Comparison of ENCODE assay signal across 19 cellular contexts in the genomic region with DNA sequence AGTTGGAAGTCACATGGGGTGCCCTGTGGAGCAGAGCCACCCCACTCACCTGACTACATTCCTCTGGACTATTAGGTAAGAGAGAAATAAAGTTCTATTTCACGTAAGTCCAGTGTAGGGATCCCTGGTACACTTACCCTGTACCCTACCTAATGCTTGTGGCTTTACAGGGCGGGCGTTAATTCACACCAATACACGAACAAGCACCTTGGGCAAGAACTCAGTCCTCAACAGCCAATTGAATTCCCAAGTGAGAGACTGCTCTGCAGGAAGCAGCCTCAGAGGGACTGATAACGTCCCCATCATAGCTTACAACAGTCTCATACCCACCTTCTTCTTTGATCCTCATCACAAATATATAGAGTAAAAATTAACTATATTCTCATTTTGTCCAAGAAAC.
DNase-seq lines count a peak whose midpoint lies in the region; ATAC-seq, FAIRE-seq and TF ChIP-seq lines count a peak whose summit lies in the region.
"Had no signal": no experiment of that assay in that cellular context is flagged by ENCODE, and none has a peak within 500 bp of the region (broad histone marks: within the 10 kb centered on the region; RNA-seq: fewer than 3 reads in every experiment).

No MANE protein-coding gene starts in this region.

- peaks cover 7% of the 10 kb centered on the region; the same call in 2 of the 3 replicates for H3K4me1 Mint-ChIP-seq in GM23338
- H3K4me1 Mint-ChIP-seq in T-helper 17 cell: no peaks in the 10 kb centered on the region
- H3K4me1 Mint-ChIP-seq in Calu3 (ENCODE audit: low read depth, unreplicated experiment): no peaks in the 10 kb centered on the region
- H3K4me1 Mint-ChIP-seq: CD14-positive monocyte; CD4-positive, alpha-beta memory T cell had no signal

- H3K27me3 ChIP-seq in GM23338 (ENCODE audit: insufficient read depth) (no peaks in the 10 kb centered on the region), H1 (replicated peaks in 1 of 4; ENCODE audit: control insufficient read depth in 3 of 4, extremely low read depth in 1 of 4, insufficient read depth in 3 of 4, low read length in 3 of 4) (no peaks in the 10 kb centered on the region), mesenchymal stem cell (ENCODE audit: control insufficient read depth in 1 of 2, insufficient read depth in 1 of 2, low read length in 2 of 2) (no peaks in the 10 kb centered on the region), neuronal stem cell (ENCODE audit: control insufficient read depth in 3 of 3, insufficient read depth in 3 of 3, low read depth in 1 of 3, low read length in 3 of 3) (no peaks in the 10 kb centered on the region)
- H3K27me3 ChIP-seq: BLaER1 had no signal

- H2BK12ac ChIP-seq in H1 (ENCODE audit: low read depth, low read length) (no peak overlapping the region), mesenchymal stem cell (ENCODE audit: low read length in 2 of 2) (no peak overlapping the region), neuronal stem cell (ENCODE audit: low read length) (no peak overlapping the region)

- H3K9ac ChIP-seq in H1 (replicated peaks in 1 of 4; ENCODE audit: extremely low read depth in 1 of 4, low read depth in 3 of 4, low read length in 3 of 4) (no peak overlapping the region), mesenchymal stem cell (ENCODE audit: low read length) (no peak overlapping the region), neuronal stem cell (ENCODE audit: low read depth, low read length, poor library complexity) (no peak overlapping the region)
- H3K9ac ChIP-seq: BLaER1, GM23248 had no signal

- no TSS peak for BruUV-seq in Calu3 (replicated peaks; lab: Mats Ljungman, UMichigan)

- H3K4ac ChIP-seq in H1 (replicated peaks; ENCODE audit: insufficient read length, low read depth, low read length): no peak overlapping the region
- H3K4ac ChIP-seq in mesenchymal stem cell (ENCODE audit: low read depth in 1 of 2, low read length in 2 of 2): no peak overlapping the region
- H3K4ac ChIP-seq in neuronal stem cell (ENCODE audit: low read length): no peak overlapping the region

- CTCF ChIA-PET in H1 (lab: Charles Lee; ENCODE audit: partially characterized antibody): interaction anchor here (1.1 kb wide), 1 partner anchor 108 kb away, joined by 3 read pairs; no protein-coding TSS in a partner anchor
- CTCF ChIA-PET in Calu3 (lab: Charles Lee): interaction anchor here (0.7 kb wide), 1 partner anchor 112 kb away, joined by 3 read pairs; a partner anchor contains a TSS

- H3K4me1 ChIP-seq in GM23338 (ENCODE audit: insufficient read depth): peaks cover 8% of the 10 kb centered on the region
- no peaks in the 10 kb centered on the region for H3K4me1 ChIP-seq in H1 (replicated peaks in 1 of 4; ENCODE audit: control insufficient read depth in 3 of 4, insufficient read depth in 4 of 4, low read length in 3 of 4)
- H3K4me1 ChIP-seq in mesenchymal stem cell (ENCODE audit: control insufficient read depth, insufficient read depth, low read depth, low read length): peaks cover 14% of the 10 kb centered on the region
- no peaks in the 10 kb centered on the region for H3K4me1 ChIP-seq in neuronal stem cell (ENCODE audit: control insufficient read depth in 2 of 2, insufficient read depth in 1 of 2, low read depth in 1 of 2, low read length in 2 of 2)
- H3K4me1 ChIP-seq: BLaER1 had no signal

- TF ChIP-seq EP300 in H1 (IDR thresholded peaks at IDR 0.05; ENCODE audit: borderline replicate concordance in 1 of 2, low read depth in 2 of 2, low read length in 2 of 2): no peak

- H2AFZ ChIP-seq in GM23338 (peak overlapping the region; percentile 58; the same call in 1 of the 2 replicates), H1 (ENCODE audit: low read length) (peak overlapping the region; percentile 12; the same call in 1 of the 2 replicates), mesenchymal stem cell (ENCODE audit: low read depth, low read length) (no peak overlapping the region), neuronal stem cell (ENCODE audit: low read length) (peak overlapping the region; percentile 13)
- H2AFZ ChIP-seq: GM23248 had no signal

- peaks cover 12% of the 10 kb centered on the region; the same call in 1 of the 2 replicates for H3K9me2 ChIP-seq in GM23338 (ENCODE audit: insufficient read depth)

- H3K27ac Mint-ChIP-seq in GM23338 (no peak overlapping the region), T-helper 17 cell (no peak overlapping the region), Calu3 (ENCODE audit: unreplicated experiment) (no peak overlapping the region)
- H3K27ac Mint-ChIP-seq: CD14-positive monocyte; CD4-positive, alpha-beta memory T cell; HFFc6 had no signal

- H3K18ac ChIP-seq in H1 (ENCODE audit: extremely low read depth, low read length): no peak overlapping the region
- peak overlapping the region in 1 of 2 experiments; percentile 30 for H3K18ac ChIP-seq in mesenchymal stem cell (ENCODE audit: low read depth in 1 of 2, low read length in 2 of 2)
- no peak overlapping the region for H3K18ac ChIP-seq in neuronal stem cell (ENCODE audit: low read length)

- DNase-seq in GM23338 (ENCODE audit: low spot score) (no peak), H1 (ENCODE audit: low read depth in 1 of 2, low spot score in 2 of 2) (no peak), mesenchymal stem cell (no peak), neuronal stem cell (ENCODE audit: low spot score) (no peak), T-helper 17 cell (no peak), GM20000 (ENCODE audit: low spot score) (no peak), Calu3 (no peak)
- DNase-seq: 8988T; CD4-positive, alpha-beta memory T cell; DMS79 treated with DMSO at 0.1 percent for 48 hours; GF-D8; GM23248; H7; HFFc6 had no signal

- intact Hi-C loops in Calu3 (cut with micrococcal nuclease; ENCODE audit: unreplicated experiment): no loop called here

- no peaks in the 10 kb centered on the region; the same call in 1 of the 2 replicates for H3K79me1 ChIP-seq in H1 (ENCODE audit: low read depth, low read length)
- no peaks in the 10 kb centered on the region for H3K79me1 ChIP-seq in mesenchymal stem cell (replicated peaks; ENCODE audit: low read length, poor library complexity, severe bottlenecking)
- no peaks in the 10 kb centered on the region for H3K79me1 ChIP-seq in neuronal stem cell (ENCODE audit: low read depth, low read length)

- no peak for TF ChIP-seq RAD21 in H1 (IDR thresholded peaks at IDR 0.05 in 1 of 2, conservative IDR thresholded peaks at IDR 0.05 in 1 of 2; ENCODE audit: low read depth in 2 of 2, low read length in 2 of 2)

- no peak overlapping the region; the same call in 1 of the 2 replicates for H2BK20ac ChIP-seq in H1 (ENCODE audit: low read length)

- H3K9me3 ChIP-seq in H1 (ENCODE audit: insufficient read depth in 2 of 2, low read depth in 1 of 2, low read length in 1 of 2): no peaks in the 10 kb centered on the region
- no peaks in the 10 kb centered on the region for H3K9me3 ChIP-seq in mesenchymal stem cell (ENCODE audit: control insufficient read depth, low read length)
- no peaks in the 10 kb centered on the region for H3K9me3 ChIP-seq in neuronal stem cell (replicated peaks in 1 of 2; ENCODE audit: control insufficient read depth in 2 of 2, insufficient read depth in 1 of 2, low read depth in 1 of 2, low read length in 2 of 2)
- no peaks in the 10 kb centered on the region for H3K9me3 ChIP-seq in T-helper 17 cell (ENCODE audit: control insufficient read depth, low read length, poor library complexity, severe bottlenecking)
- H3K9me3 ChIP-seq: BLaER1 had no signal

- H3F3A ChIP-seq in GM23338 (replicated peaks; ENCODE audit: low read depth): no peaks in the 10 kb centered on the region

- H3K23ac ChIP-seq in H1 (ENCODE audit: insufficient read length) (no peak overlapping the region), mesenchymal stem cell (ENCODE audit: low read length in 2 of 2) (no peak overlapping the region), neuronal stem cell (ENCODE audit: low read depth, low read length, poor library complexity) (no peak overlapping the region)

- WGBS in H1 (ENCODE audit: extremely low coverage in 1 of 2, insufficient coverage in 1 of 2, insufficient read length in 1 of 2, insufficient replicate concordance in 2 of 2, low coverage in 1 of 2, low lambda C conversion rate in 2 of 2, missing lambda C conversion rate in 1 of 2), 2 experiments: 87% methylated on average over 5 of the region's 5 CpGs; no CpG with 5 or more reads in 1 of the 2 experiments
- WGBS in mesenchymal stem cell: 93% methylated on average over 4 of the region's 5 CpGs
- WGBS in neuronal stem cell (ENCODE audit: extremely low coverage in 2 of 2, insufficient read length in 2 of 2, insufficient replicate concordance in 1 of 2), 2 donors: no CpG with 5 or more reads among the region's 5 CpGs

- H2BK120ac ChIP-seq in H1 (replicated peaks; ENCODE audit: low read depth, low read length) (no peak overlapping the region), mesenchymal stem cell (ENCODE audit: low read depth, low read length) (no peak overlapping the region), neuronal stem cell (ENCODE audit: low read depth, low read length) (no peak overlapping the region)

- H4K91ac ChIP-seq in H1 (replicated peaks; ENCODE audit: insufficient read length, low read length) (no peak overlapping the region), mesenchymal stem cell (ENCODE audit: low read length) (no peak overlapping the region), neuronal stem cell (ENCODE audit: low read depth, low read length, poor library complexity) (no peak overlapping the region)

- peaks cover 3% of the 10 kb centered on the region; the same call in 1 of the 3 replicates for H3K9me3 Mint-ChIP-seq in GM23338
- H3K9me3 Mint-ChIP-seq in Calu3 (ENCODE audit: low read depth, unreplicated experiment): no peaks in the 10 kb centered on the region
- H3K9me3 Mint-ChIP-seq: HFFc6 had no signal

- no peaks in the 10 kb centered on the region for H3K36me3 ChIP-seq in GM23338 (ENCODE audit: insufficient read depth)
- no peaks in the 10 kb centered on the region for H3K36me3 ChIP-seq in H1 (ENCODE audit: control insufficient read depth in 2 of 4, insufficient read depth in 4 of 4, low read length in 3 of 4)
- H3K36me3 ChIP-seq in mesenchymal stem cell (ENCODE audit: control insufficient read depth in 1 of 2, insufficient read depth in 2 of 2, low read depth in 1 of 2, low read length in 2 of 2): no peaks in the 10 kb centered on the region
- H3K36me3 ChIP-seq in neuronal stem cell (replicated peaks in 1 of 2; ENCODE audit: control insufficient read depth in 2 of 2, insufficient read depth in 2 of 2, low read length in 2 of 2): no peaks in the 10 kb centered on the region
- H3K36me3 ChIP-seq: BLaER1 had no signal

- ATAC-seq in GM23338: no peak; the same call in 2 of the 3 replicates
- ATAC-seq in HG02938 (IDR thresholded peaks at IDR 0.05; ENCODE audit: unreplicated experiment): no peak
- ATAC-seq in T-helper 17 cell: no peak
- ATAC-seq: HCT116, K562 had no signal

- no peak for TF ChIP-seq POLR2A in H1 (IDR thresholded peaks at IDR 0.05; ENCODE audit: control extremely low read depth in 1 of 2, low read depth in 2 of 2, low read length in 2 of 2)

- H3K56ac ChIP-seq in H1 (replicated peaks; ENCODE audit: insufficient read length, low read depth, low read length): no peak overlapping the region

- H3K79me2 ChIP-seq in GM23338 (replicated peaks; ENCODE audit: insufficient read depth) (no peaks in the 10 kb centered on the region), H1 (ENCODE audit: control insufficient read depth in 1 of 2, insufficient read depth in 2 of 2, low read length in 2 of 2) (no peaks in the 10 kb centered on the region)

- no peaks in the 10 kb centered on the region for H4K20me1 ChIP-seq in GM23338 (replicated peaks; ENCODE audit: insufficient read depth)
- no peaks in the 10 kb centered on the region for H4K20me1 ChIP-seq in H1 (replicated peaks in 1 of 2; ENCODE audit: control insufficient read depth in 1 of 2, insufficient read depth in 2 of 2, low read length in 2 of 2)
- H4K20me1 ChIP-seq: BLaER1 had no signal

- H3K36me3 Mint-ChIP-seq in GM23338 (ENCODE audit: low read depth) (no peaks in the 10 kb centered on the region), T-helper 17 cell (ENCODE audit: low read depth) (no peaks in the 10 kb centered on the region), Calu3 (ENCODE audit: insufficient read depth, unreplicated experiment) (no peaks in the 10 kb centered on the region)
- H3K36me3 Mint-ChIP-seq: CD14-positive monocyte; CD4-positive, alpha-beta memory T cell had no signal

- FAIRE-seq in H1 (lab: Jason Lieb, UNC): no peak
- FAIRE-seq: K562 had no signal

- no peak for TF ChIP-seq CTCF in GM23338 (conservative IDR thresholded peaks at IDR 0.05; ENCODE audit: low read depth in 2 of 2)
- no peak for TF ChIP-seq CTCF in H1 (IDR thresholded peaks at IDR 0.05; ENCODE audit: control extremely low read depth in 1 of 3, insufficient read depth in 1 of 3, low read depth in 1 of 3, low read length in 3 of 3)
- TF ChIP-seq CTCF in GM20000 (IDR thresholded peaks at IDR 0.05; ENCODE audit: extremely low read depth, missing control alignments): no peak
- TF ChIP-seq CTCF in Calu3 (IDR thresholded peaks at IDR 0.05; ENCODE audit: unreplicated experiment): no peak

- H3K4me3 ChIP-seq in GM23338 (no peak overlapping the region), H1 (ENCODE audit: extremely low read depth in 1 of 4, insufficient read depth in 2 of 4, low read depth in 3 of 4, low read length in 4 of 4) (no peak overlapping the region), mesenchymal stem cell (ENCODE audit: insufficient read depth in 1 of 2, low read depth in 1 of 2, low read length in 2 of 2) (no peak overlapping the region), neuronal stem cell (ENCODE audit: low read length in 2 of 2) (no peak overlapping the region)
- H3K4me3 ChIP-seq: BLaER1, GM23248, K562 had no signal

- POLR2A ChIA-PET in H1 (lab: Charles Lee; ENCODE audit: partially characterized antibody): interaction anchor here (0.6 kb wide), 1 partner anchor 65 kb away, joined by 3 read pairs; no protein-coding TSS in a partner anchor

- no peak overlapping the region for H2AK5ac ChIP-seq in H1 (ENCODE audit: low read depth, low read length)
- peak overlapping the region; percentile 97 for H2AK5ac ChIP-seq in mesenchymal stem cell (ENCODE audit: low read length, severe bottlenecking)
- H2AK5ac ChIP-seq in neuronal stem cell (ENCODE audit: low read depth, low read length): no peak overlapping the region

- H4K8ac ChIP-seq in H1 (ENCODE audit: extremely low read depth, insufficient read depth, low read length) (no peak overlapping the region), mesenchymal stem cell (ENCODE audit: low read length) (peak overlapping the region; percentile 52), neuronal stem cell (ENCODE audit: low read depth, low read length) (no peak overlapping the region)

- H3K14ac ChIP-seq in H1 (ENCODE audit: insufficient read length): no peak overlapping the region
- no peak overlapping the region for H3K14ac ChIP-seq in mesenchymal stem cell (ENCODE audit: low read length in 2 of 2)
- H3K14ac ChIP-seq in neuronal stem cell (ENCODE audit: low read length): no peak overlapping the region

- H3K27ac ChIP-seq in GM23338 (ENCODE audit: low read depth): no peak overlapping the region
- no peak overlapping the region for H3K27ac ChIP-seq in H1 (ENCODE audit: low read depth, low read length)
- peak overlapping the region; percentile 39 for H3K27ac ChIP-seq in mesenchymal stem cell (ENCODE audit: low read length, poor library complexity, severe bottlenecking)
- H3K27ac ChIP-seq in neuronal stem cell (replicated peaks; ENCODE audit: low read length): no peak overlapping the region
- H3K27ac ChIP-seq: BLaER1, GM23248 had no signal

- H3K27me3 Mint-ChIP-seq in GM23338 (ENCODE audit: insufficient read depth, low read depth, poor library complexity): no peaks in the 10 kb centered on the region
- H3K27me3 Mint-ChIP-seq in T-helper 17 cell: no peaks in the 10 kb centered on the region
- no peaks in the 10 kb centered on the region for H3K27me3 Mint-ChIP-seq in Calu3 (ENCODE audit: unreplicated experiment)

- no peak overlapping the region for H2BK5ac ChIP-seq in H1 (ENCODE audit: low read depth, low read length)
- peak overlapping the region; percentile 71 for H2BK5ac ChIP-seq in mesenchymal stem cell (ENCODE audit: low read depth, low read length, poor library complexity, severe bottlenecking)
- H2BK5ac ChIP-seq in neuronal stem cell (ENCODE audit: low read length): no peak overlapping the region

- H2BK15ac ChIP-seq in H1 (ENCODE audit: low read length): no peak overlapping the region
- H2BK15ac ChIP-seq in mesenchymal stem cell (ENCODE audit: low read depth, poor library complexity, severe bottlenecking): no peak overlapping the region
- no peak overlapping the region for H2BK15ac ChIP-seq in neuronal stem cell (ENCODE audit: low read length)

- no peaks in the 10 kb centered on the region for H3K23me2 ChIP-seq in H1 (ENCODE audit: low read depth, low read length)

- no peak overlapping the region for H4K5ac ChIP-seq in H1 (ENCODE audit: insufficient read length, low read depth, low read length)

- H3K4me2 ChIP-seq in GM23338: no peak overlapping the region
- no peak overlapping the region for H3K4me2 ChIP-seq in H1 (ENCODE audit: insufficient read depth in 1 of 2, low read depth in 2 of 2, low read length in 2 of 2)
- no peak overlapping the region for H3K4me2 ChIP-seq in mesenchymal stem cell (ENCODE audit: low read length, poor library complexity, severe bottlenecking)
- no peak overlapping the region for H3K4me2 ChIP-seq in neuronal stem cell (ENCODE audit: insufficient read depth, low read length, poor library complexity, severe bottlenecking)
- H3K4me2 ChIP-seq: BLaER1 had no signal

- H3K4me3 Mint-ChIP-seq in GM23338: no peak overlapping the region
- H3K4me3 Mint-ChIP-seq in T-helper 17 cell: no peak overlapping the region
- no peak overlapping the region for H3K4me3 Mint-ChIP-seq in Calu3 (ENCODE audit: low read depth, unreplicated experiment)
- H3K4me3 Mint-ChIP-seq: CD14-positive monocyte; CD4-positive, alpha-beta memory T cell; HFFc6 had no signal
